8 cellular contexts compared by ENCODE assay signal in the genomic region with DNA sequence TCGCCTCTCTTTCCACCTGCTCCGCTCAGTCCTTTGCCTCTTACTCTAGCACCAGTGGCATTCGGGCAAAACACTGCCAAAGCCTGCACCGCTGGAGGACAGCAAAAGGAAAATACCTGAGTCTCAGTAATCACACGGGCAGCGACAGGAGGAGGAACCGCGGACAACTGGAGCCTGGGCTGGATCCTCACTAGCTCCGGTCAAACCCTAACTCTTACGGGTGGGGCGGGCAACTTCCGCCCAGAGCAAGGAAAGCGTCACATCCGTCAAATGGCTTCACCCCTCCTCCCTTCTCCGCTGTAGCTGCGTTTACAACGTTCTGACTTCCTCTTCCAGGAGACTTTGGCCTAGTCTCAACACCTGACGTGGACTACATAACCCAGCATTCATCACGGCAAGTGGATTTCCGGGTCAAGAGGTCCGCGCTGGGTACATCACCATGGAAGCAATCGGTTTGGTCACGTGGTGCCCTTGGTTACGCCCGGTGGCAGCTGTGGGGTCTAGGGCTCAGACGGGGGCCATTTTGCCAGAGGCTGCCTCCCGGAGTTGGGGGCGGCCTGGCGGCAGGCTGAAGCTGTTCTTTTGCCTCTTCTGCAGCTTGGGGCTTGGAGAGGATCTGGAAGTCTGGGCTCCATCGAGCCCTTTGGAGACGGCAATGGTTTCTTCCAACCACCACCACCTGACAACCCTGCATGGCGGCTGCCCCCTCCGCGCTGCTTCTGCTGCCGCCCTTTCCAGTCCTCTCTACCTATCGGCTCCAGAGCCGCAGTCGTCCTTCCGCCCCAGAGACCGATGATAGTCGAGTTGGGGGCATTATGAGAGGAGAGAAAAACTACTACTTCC. TPM values are rescaled to one million over a fixed set of nuclear protein-coding genes. Genes with fewer than 3 reads are reported as not detected.
DNase-seq lines count a peak whose midpoint lies in the region; ATAC-seq, FAIRE-seq and TF ChIP-seq lines count a peak whose summit lies in the region.

Gene KLHL28, minus strand, starts transcription at position 218 of the 843 bp plus-strand sequence. CDS start 16,019 bp downstream, outside the sequence.
A gene with protein sequence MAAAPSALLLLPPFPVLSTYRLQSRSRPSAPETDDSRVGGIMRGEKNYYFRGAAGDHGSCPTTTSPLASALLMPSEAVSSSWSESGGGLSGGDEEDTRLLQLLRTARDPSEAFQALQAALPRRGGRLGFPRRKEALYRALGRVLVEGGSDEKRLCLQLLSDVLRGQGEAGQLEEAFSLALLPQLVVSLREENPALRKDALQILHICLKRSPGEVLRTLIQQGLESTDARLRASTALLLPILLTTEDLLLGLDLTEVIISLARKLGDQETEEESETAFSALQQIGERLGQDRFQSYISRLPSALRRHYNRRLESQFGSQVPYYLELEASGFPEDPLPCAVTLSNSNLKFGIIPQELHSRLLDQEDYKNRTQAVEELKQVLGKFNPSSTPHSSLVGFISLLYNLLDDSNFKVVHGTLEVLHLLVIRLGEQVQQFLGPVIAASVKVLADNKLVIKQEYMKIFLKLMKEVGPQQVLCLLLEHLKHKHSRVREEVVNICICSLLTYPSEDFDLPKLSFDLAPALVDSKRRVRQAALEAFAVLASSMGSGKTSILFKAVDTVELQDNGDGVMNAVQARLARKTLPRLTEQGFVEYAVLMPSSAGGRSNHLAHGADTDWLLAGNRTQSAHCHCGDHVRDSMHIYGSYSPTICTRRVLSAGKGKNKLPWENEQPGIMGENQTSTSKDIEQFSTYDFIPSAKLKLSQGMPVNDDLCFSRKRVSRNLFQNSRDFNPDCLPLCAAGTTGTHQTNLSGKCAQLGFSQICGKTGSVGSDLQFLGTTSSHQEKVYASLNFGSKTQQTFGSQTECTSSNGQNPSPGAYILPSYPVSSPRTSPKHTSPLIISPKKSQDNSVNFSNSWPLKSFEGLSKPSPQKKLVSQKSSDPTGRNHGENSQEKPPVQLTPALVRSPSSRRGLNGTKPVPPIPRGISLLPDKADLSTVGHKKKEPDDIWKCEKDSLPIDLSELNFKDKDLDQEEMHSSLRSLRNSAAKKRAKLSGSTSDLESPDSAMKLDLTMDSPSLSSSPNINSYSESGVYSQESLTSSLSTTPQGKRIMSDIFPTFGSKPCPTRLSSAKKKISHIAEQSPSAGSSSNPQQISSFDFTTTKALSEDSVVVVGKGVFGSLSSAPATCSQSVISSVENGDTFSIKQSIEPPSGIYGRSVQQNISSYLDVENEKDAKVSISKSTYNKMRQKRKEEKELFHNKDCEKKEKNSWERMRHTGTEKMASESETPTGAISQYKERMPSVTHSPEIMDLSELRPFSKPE (N-terminal part only) (plus strand): TSS at position 461 of the 843 bp plus-strand sequence. CDS start 232 bp downstream, at position 693.

- TF ChIP-seq POLR2A in GM18526 (IDR thresholded peaks at IDR 0.05; ENCODE audit: extremely low read depth, insufficient read length), result peak; percentile 92

- no peak for TF ChIP-seq CTCF in brain microvascular endothelial cell (IDR thresholded peaks at IDR 0.05; ENCODE audit: low read depth, low read length, missing control alignments)

- peak within 1 kb of the TSS; percentile 95 for H3K4me3 ChIP-seq in brain microvascular endothelial cell (ENCODE audit: low read depth, low read length)
- H3K4me3 ChIP-seq in iPS-11a (ENCODE audit: low read depth, low read length), result peak within 1 kb of the TSS; percentile 88
- peak within 1 kb of the TSS; percentile 71 for H3K4me3 ChIP-seq in skeletal muscle cell (ENCODE audit: low read depth, low read length)

- DNase-seq in A172 (ENCODE audit: low spot score) (peak; percentile 97), NCI-H2107 (lab: John Stamatoyannopoulos, UW) (peak; percentile 97), brain microvascular endothelial cell (peak; percentile 100), skeletal muscle cell (ENCODE audit: low read depth) (peak; percentile 99)

- ATAC-seq in HG03064 (IDR thresholded peaks at IDR 0.05; ENCODE audit: low read depth, unreplicated experiment), result peak; percentile 92

- peak within 1 kb of the TSS; percentile 69 for H3K27ac ChIP-seq in brain microvascular endothelial cell

- in situ Hi-C loops in brain microvascular endothelial cell (cut with HindIII; ENCODE audit: low pct_ligation_motif_present, low sequenced_read_pairs), result no loop called here

- no peaks in the 10 kb centered on the region for H3K36me3 ChIP-seq in brain microvascular endothelial cell (replicated peaks)

- peak; percentile 97 for FAIRE-seq in TTC549 (lab: Jason Lieb, UNC)

- no peaks in the 10 kb centered on the region for H3K27me3 ChIP-seq in brain microvascular endothelial cell (replicated peaks)

RNA-seq across cellular contexts. Expression of gene KLHL28, which starts in this region (rescaled TPM):
- total RNA-seq in A172 (2014; rRNA removed; shearing (Covaris generic)), result 2.7 and 2.8 TPM in 2 replicates

RNA-seq across cellular contexts. Expression of the second gene that starts in this region (rescaled TPM):
- 7.1 and 7.7 TPM in 2 replicates for total RNA-seq in A172 (2014; rRNA removed; shearing (Covaris generic))

Comparison
In these comparisons a context has a peak if more than half of its experiments do, and no peak if none do; other contexts are left out.
1. Peak in every context shown above with its lines: DNase-seq, ATAC-seq, H3K4me3 ChIP-seq and H3K27ac ChIP-seq.